9 cellular contexts compared by ENCODE assay signal in the genomic region with DNA sequence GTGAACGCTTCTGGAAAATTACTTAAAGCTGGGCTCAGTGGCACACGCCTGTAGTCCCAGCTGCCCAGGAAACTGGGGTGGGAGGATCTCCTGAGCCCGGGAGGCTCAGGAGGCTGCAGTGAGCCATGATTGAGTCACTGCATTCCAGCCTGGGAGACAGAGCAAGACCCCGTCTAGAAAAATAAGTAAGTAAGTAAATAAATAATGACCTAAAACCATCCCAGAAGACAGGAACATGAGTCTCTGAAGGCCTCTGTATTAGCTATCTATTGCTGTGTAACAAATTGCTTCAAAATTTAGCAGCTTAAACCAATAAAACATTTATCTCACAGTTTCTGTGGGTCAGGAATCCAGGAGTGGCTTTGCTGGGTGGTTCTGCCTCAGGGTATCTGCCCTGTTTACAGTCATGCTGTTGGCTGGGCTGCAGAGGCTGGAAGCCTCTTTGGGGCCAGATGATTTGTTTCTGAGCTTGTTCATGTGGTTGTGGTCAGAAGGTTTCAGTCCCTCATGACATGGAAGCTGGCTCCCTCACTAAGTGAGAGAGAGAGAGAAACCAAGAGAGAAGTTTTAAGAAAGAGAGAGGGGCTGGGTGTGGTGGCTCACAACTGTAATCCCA.
DNase-seq lines count a peak whose midpoint lies in the region; ATAC-seq and TF ChIP-seq lines count a peak whose summit lies in the region.
"Had no signal": no experiment of that assay in that cellular context is flagged by ENCODE, and none has a peak within 500 bp of the region (broad histone marks: within the 10 kb centered on the region; RNA-seq: fewer than 3 reads in every experiment).

No MANE protein-coding gene starts in this region.

- H3K27me3 Mint-ChIP-seq in memory B cell, result no peaks in the 10 kb centered on the region
- peaks cover 5% of the 10 kb centered on the region for H3K27me3 Mint-ChIP-seq in nephron progenitor cell (ENCODE audit: low read depth, poor library complexity)

- peak overlapping the region; percentile 6 for H3K4me3 Mint-ChIP-seq in memory B cell
- no peak overlapping the region for H3K4me3 Mint-ChIP-seq in nephron progenitor cell

- H3K36me3 Mint-ChIP-seq in memory B cell, result no peaks in the 10 kb centered on the region
- no peaks in the 10 kb centered on the region for H3K36me3 Mint-ChIP-seq in nephron progenitor cell (ENCODE audit: low read depth)

- peaks cover 10 to 61% (median 42%) of the 10 kb centered on the region in 10 experiments for H3K4me1 ChIP-seq in BLaER1 treated with 17β-estradiol and CSF1 and Interleukin-3, amounts not matched to agents 10 nM and 100 nM

- 0 out of 22 replicates have a peak overlapping the region, but pooled peaks of 1 of the 11 experiments have one; percentile 3 for H3K27ac ChIP-seq in BLaER1 treated with 17β-estradiol and CSF1 and Interleukin-3, amounts not matched to agents 10 nM and 100 nM

- peak; percentile 17 for DNase-seq in activated CD8-positive, alpha-beta memory T cell treated with anti-CD3 and anti-CD28 coated beads, Interleukin-2, amount 50 U/mL, for 24 hours (ENCODE audit: extremely low read depth)
- DNase-seq in memory B cell (ENCODE audit: low spot score in 2 of 2) (no peak), NCI-H2196 treated with DMSO at 0.1 percent for 48 hours (lab: John Stamatoyannopoulos, UW; ENCODE audit: unreplicated experiment) (no peak), nephron progenitor cell (no peak), NCI-H2171 treated with DMSO at 0.1 percent for 48 hours (lab: John Stamatoyannopoulos, UW) (no peak)

- H3K4me1 Mint-ChIP-seq in memory B cell, result peaks cover 23% of the 10 kb centered on the region
- H3K4me1 Mint-ChIP-seq in nephron progenitor cell, result no peaks in the 10 kb centered on the region

- no peaks in the 10 kb centered on the region for H3K9me3 Mint-ChIP-seq in memory B cell
- no peaks in the 10 kb centered on the region for H3K9me3 Mint-ChIP-seq in nephron progenitor cell

- no peaks in the 10 kb centered on the region for H3K9me3 ChIP-seq in BLaER1 treated with 17β-estradiol and CSF1 and Interleukin-3, amounts not matched to agents 10 nM and 100 nM (replicated peaks in 1 of 11)

- ATAC-seq in GM19438 (IDR thresholded peaks at IDR 0.05; ENCODE audit: low read depth, unreplicated experiment), result peak; percentile 86
- ATAC-seq in HG03521 (IDR thresholded peaks at IDR 0.05; ENCODE audit: unreplicated experiment), result peak; percentile 85
- peak; percentile 85 for ATAC-seq in memory B cell (ENCODE audit: low read depth)
- ATAC-seq: naive thymus-derived CD4-positive, alpha-beta T cell had no signal

- H3K9ac ChIP-seq in BLaER1 treated with 17β-estradiol and CSF1 and Interleukin-3, amounts not matched to agents 10 nM and 100 nM, result no peak overlapping the region

- H3K36me3 ChIP-seq in BLaER1 treated with 17β-estradiol and CSF1 and Interleukin-3, amounts not matched to agents 10 nM and 100 nM, result no peaks in the 10 kb centered on the region

- no peak for TF ChIP-seq CTCF in nephron progenitor cell (IDR thresholded peaks at IDR 0.05)

- H4K20me1 ChIP-seq in BLaER1 treated with 17β-estradiol and CSF1 and Interleukin-3, amounts not matched to agents 10 nM and 100 nM, result no peaks in the 10 kb centered on the region

- no peak overlapping the region for H3K4me3 ChIP-seq in BLaER1 treated with 17β-estradiol and CSF1 and Interleukin-3, amounts not matched to agents 10 nM and 100 nM

- H3K27me3 ChIP-seq in BLaER1 treated with 17β-estradiol and CSF1 and Interleukin-3, amounts not matched to agents 10 nM and 100 nM, result no peaks in the 10 kb centered on the region

- peak overlapping the region; percentile 5 to 80 (median 71); a peak in 21 of 22 replicates for H3K4me2 ChIP-seq in BLaER1 treated with 17β-estradiol and CSF1 and Interleukin-3, amounts not matched to agents 10 nM and 100 nM

- H3K27ac Mint-ChIP-seq in memory B cell (peak overlapping the region; percentile 81), nephron progenitor cell (no peak overlapping the region)
